Comparison of ENCODE assay signal across 11 cellular contexts in the genomic region with DNA sequence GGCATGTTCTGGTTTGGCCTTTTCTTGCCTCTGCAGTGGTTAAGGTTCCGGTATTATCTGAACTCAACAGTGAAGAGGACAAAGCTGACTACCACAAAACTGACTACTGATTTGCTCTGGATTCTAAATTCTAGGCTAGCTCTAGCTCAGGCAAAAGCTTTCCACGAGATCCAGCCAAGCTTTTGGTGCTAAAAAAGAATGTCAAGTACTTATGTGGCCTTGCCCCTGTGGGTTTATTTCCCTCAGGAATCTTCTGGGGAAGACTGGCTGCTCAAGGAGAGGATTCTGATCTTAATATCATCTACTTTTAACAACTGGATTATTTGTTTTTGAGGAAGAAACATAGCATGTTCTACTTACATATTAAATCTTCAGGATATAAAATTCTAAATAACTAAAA. TPM values are rescaled to one million over a fixed set of nuclear protein-coding genes. Genes with fewer than 3 reads are reported as not detected.
A peak's percentile ranks its signal among the peaks of the same experiment; 100 is the strongest.
DNase-seq lines count a peak whose midpoint lies in the region; ATAC-seq, FAIRE-seq and TF ChIP-seq lines count a peak whose summit lies in the region.
"Had no signal": no experiment of that assay in that cellular context is flagged by ENCODE, and none has a peak within 500 bp of the region (broad histone marks: within the 10 kb centered on the region; RNA-seq: fewer than 3 reads in every experiment).

No MANE protein-coding gene starts in this region.

- H3K4me1 ChIP-seq in right cardiac atrium (ENCODE audit: control insufficient read depth, insufficient read depth, low read length) (no peaks in the 10 kb centered on the region), breast epithelium (peaks cover 0 to 10% of the 10 kb centered on the region in 2 donors), upper lobe of left lung (peaks cover 15 to 26% (median 21%) of the 10 kb centered on the region in 4 donors)

- H3K27me3 Mint-ChIP-seq in mesothelial cell of epicardium (ENCODE audit: low read depth), result no peaks in the 10 kb centered on the region

- TF ChIP-seq POLR2A in breast epithelium (IDR thresholded peaks at IDR 0.05) (no peak), upper lobe of left lung (IDR thresholded peaks at IDR 0.05) (no peak)

- no peak for DNase-seq in Right ventricle myocardium superior
- DNase-seq in right cardiac atrium, result no peak
- no peak for DNase-seq in breast epithelium (ENCODE audit: low spot score in 2 of 2)
- no peak for DNase-seq in mesothelial cell of epicardium (ENCODE audit: low spot score in 2 of 2, unreplicated experiment in 2 of 2)
- DNase-seq in upper lobe of left lung, result no peak
- no peak for DNase-seq in NCI-H2171 treated with DMSO at 0.1 percent for 48 hours (lab: John Stamatoyannopoulos, UW)
- no peak for DNase-seq in RCC 7860 (ENCODE audit: low spot score)

- TF ChIP-seq CTCF in breast epithelium (IDR thresholded peaks at IDR 0.05) (no peak), mesothelial cell of epicardium (IDR thresholded peaks at IDR 0.05; ENCODE audit: unreplicated experiment) (no peak), upper lobe of left lung (IDR thresholded peaks at IDR 0.05) (no peak)

- no peak overlapping the region for H3K4me3 Mint-ChIP-seq in mesothelial cell of epicardium
- H3K4me3 Mint-ChIP-seq: dendritic cell treated with granulocyte-macrophage colony-stimulating factor and Interleukin-4, amounts not matched to agents 40 ng/mL and 50 ng/mL, for 4 days had no signal

- H3K9me3 Mint-ChIP-seq in mesothelial cell of epicardium, result peaks cover 4% of the 10 kb centered on the region
- H3K9me3 Mint-ChIP-seq: activated T-helper 2 cell treated with anti-CD3 and anti-CD28 coated beads, Interferon-gamma antibody, Interleukin-2, Interleukin-4, amounts not matched to agents 10 μg/mL and 5 μg/mL and 100 μg/mL, durations not matched to agents 14 hours and 24 hours and 36 hours; dendritic cell treated with granulocyte-macrophage colony-stimulating factor and Interleukin-4, amounts not matched to agents 40 ng/mL and 50 ng/mL, for 4 days had no signal

- WGBS in right cardiac atrium, result 49% methylated on average over 2 of the region's 2 CpGs
- WGBS in upper lobe of left lung, 2 donors, result 49 to 53% methylated on average over 2 of the region's 2 CpGs

- H3K27me3 ChIP-seq in right cardiac atrium (ENCODE audit: control insufficient read depth, insufficient read depth) (no peaks in the 10 kb centered on the region), breast epithelium (no peaks in the 10 kb centered on the region), upper lobe of left lung (no peaks in the 10 kb centered on the region)

- intact Hi-C loops in Right ventricle myocardium superior (cut with DNase I), result loop anchor here (2.0 to 5.0 kb wide), 2 partner anchors 90 to 205 kb away; no protein-coding TSS in a partner anchor
- intact Hi-C loops in right cardiac atrium (cut with DNase I), result loop anchor here (2.0 to 10.0 kb wide), 5 partner anchors 82 to 205 kb away; no protein-coding TSS in a partner anchor
- intact Hi-C loops in breast epithelium (cut with DNase I; ENCODE audit: low total_unique reads), result no loop called here

- ATAC-seq in Right ventricle myocardium superior (ENCODE audit: poor library complexity), result peak; percentile 15
- no peak for ATAC-seq in right cardiac atrium
- ATAC-seq in upper lobe of left lung (ENCODE audit: low FRiP score in 2 of 2), result no peak
- no peak for ATAC-seq in GM21529 (IDR thresholded peaks at IDR 0.05; ENCODE audit: unreplicated experiment)

- no peak for FAIRE-seq in RCC 7860 (lab: Jason Lieb, UNC)

- H3K9me3 ChIP-seq in right cardiac atrium (ENCODE audit: control insufficient read depth, low read length) (no peaks in the 10 kb centered on the region), breast epithelium (no peaks in the 10 kb centered on the region), upper lobe of left lung (no peaks in the 10 kb centered on the region)

- no peak for TF ChIP-seq EP300 in upper lobe of left lung (IDR thresholded peaks at IDR 0.05)

- H3K27ac Mint-ChIP-seq in mesothelial cell of epicardium, result peak overlapping the region; percentile 60
- H3K27ac Mint-ChIP-seq: dendritic cell treated with granulocyte-macrophage colony-stimulating factor and Interleukin-4, amounts not matched to agents 40 ng/mL and 50 ng/mL, for 4 days had no signal

- no peaks in the 10 kb centered on the region for H3K4me1 Mint-ChIP-seq in mesothelial cell of epicardium

- peaks cover 56% of the 10 kb centered on the region for H3K36me3 Mint-ChIP-seq in mesothelial cell of epicardium

- H3K27ac ChIP-seq in right cardiac atrium (ENCODE audit: low read length), result no peak overlapping the region
- peak overlapping the region; percentile 60 to 74 for H3K27ac ChIP-seq in breast epithelium
- H3K27ac ChIP-seq in upper lobe of left lung, result peak overlapping the region; percentile 2 to 73 (median 58)

- no peak overlapping the region for H3K4me3 ChIP-seq in right cardiac atrium (ENCODE audit: low read length)
- H3K4me3 ChIP-seq in breast epithelium, result no peak overlapping the region
- H3K4me3 ChIP-seq in upper lobe of left lung, result no peak overlapping the region
- H3K4me3 ChIP-seq: lung had no signal

- H3K36me3 ChIP-seq in breast epithelium, result no peaks in the 10 kb centered on the region
- H3K36me3 ChIP-seq in upper lobe of left lung, result peaks cover 9 to 61% (median 39%) of the 10 kb centered on the region in 4 donors

RNA-seq across cellular contexts. Expression of a gene that starts 26.1 kb away (rescaled TPM):
- total RNA-seq in Right ventricle myocardium superior (2.0 TPM), right cardiac atrium (10 to 100 TPM in 1 of 4 donors, 1 to 10 TPM in 3; 7.1 to 14.9 (median 9.1) TPM), breast epithelium (10 to 100 TPM in 2 of 3 donors, 1 to 10 TPM in 1; 7.4 to 13.9 (median 13.8) TPM), mesothelial cell of epicardium (35.1 to 39.3 TPM (median 37.4 TPM) in 3 replicates), upper lobe of left lung (10 to 100 TPM in 4 of 6 donors, 1 to 10 TPM in 2; 5.9 to 19.9 (median 13.6) TPM)
- 3.1 TPM for polyA plus RNA-seq in right cardiac atrium

RNA-seq across cellular contexts. Expression of a gene that starts 35.1 kb away (rescaled TPM):
- 22.8 TPM for total RNA-seq in Right ventricle myocardium superior
- total RNA-seq in right cardiac atrium, result 10 to 100 TPM; 26.1 to 30.8 (median 29.5) TPM
- 17.8 TPM for polyA plus RNA-seq in right cardiac atrium
- 1 to 10 TPM; 6.9 to 9.7 (median 7.4) TPM for total RNA-seq in breast epithelium
- total RNA-seq in mesothelial cell of epicardium, result 68.7 to 72.8 TPM (median 69.2 TPM) in 3 replicates
- total RNA-seq in upper lobe of left lung, result 10 to 100 TPM in 5 of 6 donors, 1 to 10 TPM in 1; 9.4 to 49.1 (median 15.2) TPM

RNA-seq across cellular contexts. Expression of a gene that starts 45.1 kb away (rescaled TPM):
- total RNA-seq in Right ventricle myocardium superior, result 0.32 TPM
- 1 to 10 TPM; 1.2 to 2.8 (median 1.6) TPM for total RNA-seq in right cardiac atrium
- 1.0 TPM for polyA plus RNA-seq in right cardiac atrium
- 1 to 10 TPM in 2 of 3 donors, under 1 TPM in 1; 0.32 to 3.6 (median 2.2) TPM for total RNA-seq in breast epithelium
- total RNA-seq in mesothelial cell of epicardium, result 19.1 to 20.3 TPM (median 19.6 TPM) in 3 replicates
- 1 to 10 TPM in 3 of 6 donors, under 1 TPM in 3; 0.44 to 1.6 (median 0.98) TPM for total RNA-seq in upper lobe of left lung

RNA-seq across cellular contexts. Expression of a gene that starts 47.8 kb away (rescaled TPM):
- total RNA-seq in Right ventricle myocardium superior (23.2 TPM), right cardiac atrium (10 to 100 TPM; 23.3 to 27.2 (median 26.5) TPM), breast epithelium (10 to 100 TPM; 22.0 to 32.8 (median 28.1) TPM), mesothelial cell of epicardium (48.5 to 50.7 TPM (median 48.9 TPM) in 3 replicates), upper lobe of left lung (10 to 100 TPM; 22.0 to 44.8 (median 29.8) TPM)
- 9.6 TPM for polyA plus RNA-seq in right cardiac atrium
